Comparison of ENCODE assay signal across 17 cellular contexts in the genomic region with DNA sequence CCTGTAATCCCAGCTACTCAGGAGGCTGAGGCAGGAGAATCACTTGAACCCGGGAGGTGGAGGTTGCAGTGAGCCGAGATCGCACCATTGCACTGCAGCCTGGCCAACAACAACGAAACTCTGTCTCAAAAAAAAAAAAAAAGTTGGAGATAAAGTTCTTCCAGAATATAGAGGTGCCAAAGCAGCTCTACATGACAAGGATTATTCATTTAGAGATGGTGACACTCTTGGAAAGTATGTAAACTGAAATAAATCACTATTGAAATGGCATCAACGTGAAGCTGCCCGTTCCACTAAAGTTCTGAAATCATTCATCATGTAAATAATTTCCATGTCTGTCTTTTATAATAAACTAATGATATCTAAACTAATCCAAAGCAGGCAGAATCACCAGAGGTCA. TPM values are rescaled to one million over a fixed set of nuclear protein-coding genes. Genes with fewer than 3 reads are reported as not detected.
DNase-seq lines count a peak whose midpoint lies in the region; ATAC-seq and TF ChIP-seq lines count a peak whose summit lies in the region.
"Had no signal": no experiment of that assay in that cellular context is flagged by ENCODE, and none has a peak within 500 bp of the region (broad histone marks: within the 10 kb centered on the region; RNA-seq: fewer than 3 reads in every experiment).

No MANE protein-coding gene starts in this region.

- no peak overlapping the region for H3K4me3 ChIP-seq in psoas muscle
- H3K4me3 ChIP-seq: BLaER1 had no signal

- 38 to 49% (median 41%) methylated on average over 6 of the region's 6 CpGs for WGBS in psoas muscle, 3 donors

- DNase-seq in chondrocyte (ENCODE audit: low spot score) (no peak), psoas muscle (no peak)
- DNase-seq in stimulated activated naive B cell treated with anti-CD40 and anti-IgM and Interleukin-4, amounts not matched to agents 10 μg/mL and 1 μg/mL and 100 μg/mL, for 72 hours: no peak
- no peak for DNase-seq in activated CD4-positive, alpha-beta T cell treated with anti-CD3 and anti-CD28 coated beads, Interleukin-2, amount 50 U/mL, for 4 hours
- DNase-seq: 8988T; ACHN; BE2C; C1 segment of cervical spinal cord; Caco-2; Calu3; CD4-positive, alpha-beta T cell; CD8-positive, alpha-beta T cell; DMS79 treated with DMSO at 0.1 percent for 48 hours; GF-D8 had no signal

- peak overlapping the region; percentile 24 for H3K27ac Mint-ChIP-seq in chondrocyte (ENCODE audit: unreplicated experiment)
- peak overlapping the region; percentile 9 for H3K27ac Mint-ChIP-seq in stimulated activated naive B cell treated with anti-CD40 and anti-IgM and Interleukin-4, amounts not matched to agents 10 μg/mL and 1 μg/mL and 100 μg/mL, for 72 hours
- H3K27ac Mint-ChIP-seq: CD4-positive, alpha-beta T cell; CD8-positive, alpha-beta T cell had no signal

- intact Hi-C loops in psoas muscle (cut with DNase I): no loop called here

- H3K27me3 Mint-ChIP-seq in chondrocyte (ENCODE audit: low read depth): no peaks in the 10 kb centered on the region
- H3K27me3 Mint-ChIP-seq in stimulated activated naive B cell treated with anti-CD40 and anti-IgM and Interleukin-4, amounts not matched to agents 10 μg/mL and 1 μg/mL and 100 μg/mL, for 72 hours: no peaks in the 10 kb centered on the region
- H3K27me3 Mint-ChIP-seq: CD4-positive, alpha-beta T cell had no signal

- no peak for TF ChIP-seq CTCF in chondrocyte (IDR thresholded peaks at IDR 0.05)
- no peak for TF ChIP-seq CTCF in psoas muscle (IDR thresholded peaks at IDR 0.05)

- H3K4me1 ChIP-seq in psoas muscle: peaks cover 27% of the 10 kb centered on the region
- H3K4me1 ChIP-seq: BE2C, Caco-2 had no signal

- peaks cover 11% of the 10 kb centered on the region for H3K36me3 Mint-ChIP-seq in chondrocyte (ENCODE audit: low read depth)
- H3K36me3 Mint-ChIP-seq in stimulated activated naive B cell treated with anti-CD40 and anti-IgM and Interleukin-4, amounts not matched to agents 10 μg/mL and 1 μg/mL and 100 μg/mL, for 72 hours: peaks cover 39 to 63% of the 10 kb centered on the region in 2 donors

- H3K9me3 Mint-ChIP-seq in chondrocyte (ENCODE audit: low read depth): no peaks in the 10 kb centered on the region
- H3K9me3 Mint-ChIP-seq in stimulated activated naive B cell treated with anti-CD40 and anti-IgM and Interleukin-4, amounts not matched to agents 10 μg/mL and 1 μg/mL and 100 μg/mL, for 72 hours: peaks cover 0 to 2% of the 10 kb centered on the region in 2 donors
- H3K9me3 Mint-ChIP-seq: CD4-positive, alpha-beta T cell; CD8-positive, alpha-beta T cell had no signal

- H3K36me3 ChIP-seq in psoas muscle (ENCODE audit: insufficient read depth in 1 of 2, low read depth in 1 of 2): peaks cover 0 to 14% of the 10 kb centered on the region in 2 donors
- H3K36me3 ChIP-seq: BE2C had no signal

- H3K9me3 ChIP-seq in psoas muscle: no peaks in the 10 kb centered on the region
- H3K9me3 ChIP-seq: BE2C, BLaER1, Caco-2 had no signal

- peaks cover 17% of the 10 kb centered on the region for H3K4me1 Mint-ChIP-seq in chondrocyte (ENCODE audit: low read depth)
- peaks cover 25 to 40% of the 10 kb centered on the region in 2 donors for H3K4me1 Mint-ChIP-seq in stimulated activated naive B cell treated with anti-CD40 and anti-IgM and Interleukin-4, amounts not matched to agents 10 μg/mL and 1 μg/mL and 100 μg/mL, for 72 hours

- no peak overlapping the region for H3K27ac ChIP-seq in psoas muscle
- H3K27ac ChIP-seq: BLaER1 had no signal

- H3K4me3 Mint-ChIP-seq in chondrocyte (ENCODE audit: unreplicated experiment): no peak overlapping the region
- no peak overlapping the region for H3K4me3 Mint-ChIP-seq in stimulated activated naive B cell treated with anti-CD40 and anti-IgM and Interleukin-4, amounts not matched to agents 10 μg/mL and 1 μg/mL and 100 μg/mL, for 72 hours
- H3K4me3 Mint-ChIP-seq: CD4-positive, alpha-beta T cell; CD8-positive, alpha-beta T cell had no signal

- ATAC-seq in psoas muscle (peak in 3 of 4 donors; percentile 55 to 82 (median 65)), GM18873 (IDR thresholded peaks at IDR 0.05; ENCODE audit: low FRiP score, unreplicated experiment) (no peak), GM19395 (IDR thresholded peaks at IDR 0.05; ENCODE audit: unreplicated experiment) (no peak)
- no peak for ATAC-seq in stimulated activated naive B cell treated with anti-CD40 and anti-IgM and Interleukin-4, amounts not matched to agents 10 μg/mL and 1 μg/mL and 100 μg/mL, for 72 hours (replicated peaks)
- ATAC-seq: CD8-positive, alpha-beta T cell had no signal

- no peaks in the 10 kb centered on the region for H3K27me3 ChIP-seq in psoas muscle (ENCODE audit: insufficient read depth in 3 of 3, low read length in 2 of 3)
- H3K27me3 ChIP-seq: BE2C, BLaER1 had no signal

RNA-seq across cellular contexts. Expression of a gene that starts 14.9 kb away (rescaled TPM):
- total RNA-seq in chondrocyte (56.6 to 81.1 TPM (median 59.9 TPM) in 3 replicates), psoas muscle (10 to 100 TPM; 38.7 to 58.1 (median 48.2) TPM)
- polyA plus RNA-seq in psoas muscle: 10 to 100 TPM; 11.3 to 58.1 (median 24.6) TPM

Comparison
In these comparisons a context has a peak if more than half of its experiments do, and no peak if none do; other contexts are left out.
1. ATAC-seq: peak in psoas muscle (3 of 4); none in stimulated activated naive B cell treated with anti-CD40 and anti-IgM and Interleukin-4, amounts not matched to agents 10 μg/mL and 1 μg/mL and 100 μg/mL, for 72 hours (0 of 2), GM18873 (single experiment) and GM19395 (single experiment).